1 cellular context compared by ENCODE assay signal in genomic region chr22:50530280-50530856, GRCh38.
TF ChIP-seq lines count a peak whose summit lies in the region.

No MANE protein-coding gene starts in this region.

TF ChIP-seq in HepG2, 621 proteins besides CTCF, POLR2A, EP300 and RAD21 (continued from another document and continues in another):
- TF ChIP-seq ZNF512B (CRISPR knock-in tag; IDR thresholded peaks at IDR 0.05; ENCODE audit: borderline replicate concordance): no peak
- peak; percentile 96; the same call in 1 of the 2 replicates for TF ChIP-seq AKNA (CRISPR knock-in tag; IDR thresholded peaks at IDR 0.05; ENCODE audit: borderline replicate concordance)
- TF ChIP-seq REXO4 (CRISPR knock-in tag; IDR thresholded peaks at IDR 0.05; ENCODE audit: borderline replicate concordance): peak; percentile 57; the same call in 1 of the 2 replicates
- TF ChIP-seq ZFP1 (CRISPR knock-in tag; IDR thresholded peaks at IDR 0.05): no peak
- no peak for TF ChIP-seq ZNF260 (CRISPR knock-in tag; IDR thresholded peaks at IDR 0.05; ENCODE audit: borderline replicate concordance, low read depth)
- no peak for TF ChIP-seq ZNF383 (CRISPR knock-in tag; IDR thresholded peaks at IDR 0.05; ENCODE audit: borderline replicate concordance)
- TF ChIP-seq CSRNP1 (CRISPR knock-in tag; IDR thresholded peaks at IDR 0.05): no peak; the same call in 1 of the 2 replicates
- no peak for TF ChIP-seq ZFP36 (IDR thresholded peaks at IDR 0.05; ENCODE audit: borderline replicate concordance, low read depth, low read length, partially characterized antibody)
- TF ChIP-seq SAP130 (CRISPR knock-in tag; IDR thresholded peaks at IDR 0.05; ENCODE audit: low read depth): peak; percentile 71
- TF ChIP-seq YEATS2 (CRISPR knock-in tag; IDR thresholded peaks at IDR 0.05; ENCODE audit: borderline replicate concordance): no peak
- TF ChIP-seq ZNF570 (CRISPR knock-in tag; IDR thresholded peaks at IDR 0.05; ENCODE audit: borderline replicate concordance): no peak
- TF ChIP-seq ZNF276 (CRISPR knock-in tag; IDR thresholded peaks at IDR 0.05; ENCODE audit: low read depth): 0 out of 2 replicates have a peak, but pooled peaks have one; percentile 52
- no peak; the same call in 1 of the 2 replicates for TF ChIP-seq IRF9 (CRISPR knock-in tag; IDR thresholded peaks at IDR 0.05; ENCODE audit: borderline replicate concordance)
- TF ChIP-seq ZNF446 (CRISPR knock-in tag; IDR thresholded peaks at IDR 0.05): peak; percentile 24; the same call in 1 of the 2 replicates
- no peak for TF ChIP-seq ZNF282 (IDR thresholded peaks at IDR 0.05; ENCODE audit: partially characterized antibody)
- TF ChIP-seq CC2D1A (CRISPR knock-in tag; IDR thresholded peaks at IDR 0.05): no peak
- no peak for TF ChIP-seq SNAPC5 (CRISPR knock-in tag; IDR thresholded peaks at IDR 0.05; ENCODE audit: borderline replicate concordance)
- no peak; the same call in 1 of the 2 replicates for TF ChIP-seq MTERF4 (CRISPR knock-in tag; IDR thresholded peaks at IDR 0.05)
- TF ChIP-seq ZNF333 (CRISPR knock-in tag; IDR thresholded peaks at IDR 0.05; ENCODE audit: borderline replicate concordance): 0 out of 2 replicates have a peak, but pooled peaks have one; percentile 24
- no peak for TF ChIP-seq CREB1 (IDR thresholded peaks at IDR 0.05)
- no peak for TF ChIP-seq CREB1 (CRISPR knock-in tag; IDR thresholded peaks at IDR 0.05)
- TF ChIP-seq ZNF10 (CRISPR knock-in tag; IDR thresholded peaks at IDR 0.05; ENCODE audit: borderline replicate concordance, low read depth): no peak
- TF ChIP-seq ZNF207 (IDR thresholded peaks at IDR 0.05; ENCODE audit: borderline replicate concordance): no peak
- TF ChIP-seq REPIN1 (CRISPR knock-in tag; IDR thresholded peaks at IDR 0.05; ENCODE audit: borderline replicate concordance, low read depth): 0 out of 2 replicates have a peak, but pooled peaks have one; percentile 9
- TF ChIP-seq ARID2 (CRISPR knock-in tag; IDR thresholded peaks at IDR 0.05; ENCODE audit: borderline replicate concordance): no peak
- TF ChIP-seq ZNF121 (CRISPR knock-in tag; IDR thresholded peaks at IDR 0.05): peak; percentile 94
- no peak for TF ChIP-seq TRAFD1 (CRISPR knock-in tag; IDR thresholded peaks at IDR 0.05; ENCODE audit: borderline replicate concordance)
- no peak for TF ChIP-seq ZNF33A (CRISPR knock-in tag; IDR thresholded peaks at IDR 0.05; ENCODE audit: borderline replicate concordance)
- no peak for TF ChIP-seq ZBTB21 (CRISPR knock-in tag; IDR thresholded peaks at IDR 0.05)
- TF ChIP-seq GABPA (IDR thresholded peaks at IDR 0.05; ENCODE audit: low read depth, low read length): no peak
- no peak; the same call in 1 of the 2 replicates for TF ChIP-seq GABPA (CRISPR knock-in tag; IDR thresholded peaks at IDR 0.05; ENCODE audit: low read depth)
- TF ChIP-seq ZNF138 (CRISPR knock-in tag; IDR thresholded peaks at IDR 0.05; ENCODE audit: low read depth): 0 out of 2 replicates have a peak, but pooled peaks have one; percentile 45
- TF ChIP-seq ZNF329 (CRISPR knock-in tag; IDR thresholded peaks at IDR 0.05; ENCODE audit: low read depth): no peak
- TF ChIP-seq ZBTB42 (CRISPR knock-in tag; IDR thresholded peaks at IDR 0.05): no peak; the same call in 1 of the 2 replicates
- peak; percentile 74; the same call in 1 of the 2 replicates for TF ChIP-seq ARID4A (CRISPR knock-in tag; IDR thresholded peaks at IDR 0.05; ENCODE audit: borderline replicate concordance)
- peak; percentile 43; the same call in 1 of the 2 replicates for TF ChIP-seq RNF2 (conservative IDR thresholded peaks at IDR 0.05; ENCODE audit: low read depth)
- no peak; the same call in 1 of the 2 replicates for TF ChIP-seq ETS1 (CRISPR knock-in tag; IDR thresholded peaks at IDR 0.05)
